ENCODE assay signal across 10 cellular contexts in genomic region chr3:124535306-124535705, GRCh38.
"Had no signal": no experiment of that assay in that cellular context is flagged by ENCODE, and none has a peak within 500 bp of the region (broad histone marks: within the 10 kb centered on the region; RNA-seq: fewer than 3 reads in every experiment).

No MANE protein-coding gene starts in this region.

- FAIRE-seq: H1, H54 had no signal

- H3K9ac ChIP-seq: GM23248 had no signal

- H3K4me1 ChIP-seq: HAP-1 had no signal

- H3K27ac ChIP-seq: GM23248 had no signal

- H3K4me3 Mint-ChIP-seq: H9, HFFc6 had no signal

- H3K9me3 ChIP-seq: HAP-1 had no signal

- H3K4me3 ChIP-seq: GM23248, HAP-1 had no signal

- H3K36me3 ChIP-seq: HAP-1 had no signal

- H2AFZ ChIP-seq: GM23248 had no signal

- DNase-seq: GM23248, GOT3, H7, H9, HCEC 1CT, HFFc6 had no signal

- H3K27ac Mint-ChIP-seq: H9, HFFc6 had no signal

- ATAC-seq: HCT116 had no signal

- H3K9me3 Mint-ChIP-seq: H9, HFFc6 had no signal
